ENCODE assay signal across 8 cellular contexts in genomic region chr14:103500148-103500990, GRCh38. TPM values are rescaled to one million over a fixed set of nuclear protein-coding genes. Genes with fewer than 3 reads are reported as not detected.
DNase-seq lines count a peak whose midpoint lies in the region; ATAC-seq and TF ChIP-seq lines count a peak whose summit lies in the region.

No MANE protein-coding gene starts in this region.

- H3K4me1 ChIP-seq in mucosa of descending colon (ENCODE audit: low read depth), result peaks cover 4% of the 10 kb centered on the region

- peak; percentile 78 for TF ChIP-seq CTCF in mucosa of descending colon (IDR thresholded peaks at IDR 0.05)

- H3K4me3 ChIP-seq in mucosa of descending colon, result no peak overlapping the region

- peak; percentile 99 for ATAC-seq in mucosa of descending colon
- ATAC-seq in HG03571 (IDR thresholded peaks at IDR 0.05; ENCODE audit: unreplicated experiment), result no peak

- H3K9me3 ChIP-seq in mucosa of descending colon, result no peaks in the 10 kb centered on the region

- H3K36me3 ChIP-seq in mucosa of descending colon (ENCODE audit: low read depth), result no peaks in the 10 kb centered on the region

- peak; percentile 58 for DNase-seq in COLO829 (ENCODE audit: low spot score)
- peak; percentile 85 for DNase-seq in HT-29 (ENCODE audit: low spot score)
- DNase-seq in NOMO-1 treated with DMSO at 0.1 percent for 48 hours (lab: John Stamatoyannopoulos, UW; ENCODE audit: unreplicated experiment), result peak; percentile 46
- peak; percentile 83 for DNase-seq in activated CD8-positive, alpha-beta memory T cell treated with anti-CD3 and anti-CD28 coated beads, Interleukin-2, amount 50 U/mL, for 4 hours
- peak; percentile 68 for DNase-seq in epidermal melanocyte (ENCODE audit: insufficient read length, low spot score)
- DNase-seq in mucosa of descending colon, result peak; percentile 81 to 98 (median 90)
- DNase-seq in stimulated activated CD8-positive, alpha-beta memory T cell treated with anti-CD3 and anti-CD28 coated beads, Interleukin-4, amount 100 ng/mL, for 24 hours (ENCODE audit: low read depth), result peak; percentile 71

- intact Hi-C loops in mucosa of descending colon (cut with DNase I, micrococcal nuclease), result loop anchor here (5.0 to 10.0 kb wide), 2 partner anchors 47 to 54 kb away; no protein-coding TSS in a partner anchor

RNA-seq across cellular contexts. Expression of gene CKB, which starts 22.3 kb away (rescaled TPM):
- total RNA-seq in HT-29 (2014; rRNA removed; shearing (Covaris generic)), result 446 and 513 TPM in 2 replicates
- 1,000 to 10,000 TPM; 1,316 to 3,346 (median 2,079) TPM for total RNA-seq in mucosa of descending colon

RNA-seq across cellular contexts. Expression of gene TRMT61A, which starts 28.6 kb away (rescaled TPM):
- 49.8 and 50.8 TPM in 2 replicates for total RNA-seq in HT-29 (2014; rRNA removed; shearing (Covaris generic))
- 10 to 100 TPM; 10.2 to 23.7 (median 10.5) TPM for total RNA-seq in mucosa of descending colon
